In the genomic region with DNA sequence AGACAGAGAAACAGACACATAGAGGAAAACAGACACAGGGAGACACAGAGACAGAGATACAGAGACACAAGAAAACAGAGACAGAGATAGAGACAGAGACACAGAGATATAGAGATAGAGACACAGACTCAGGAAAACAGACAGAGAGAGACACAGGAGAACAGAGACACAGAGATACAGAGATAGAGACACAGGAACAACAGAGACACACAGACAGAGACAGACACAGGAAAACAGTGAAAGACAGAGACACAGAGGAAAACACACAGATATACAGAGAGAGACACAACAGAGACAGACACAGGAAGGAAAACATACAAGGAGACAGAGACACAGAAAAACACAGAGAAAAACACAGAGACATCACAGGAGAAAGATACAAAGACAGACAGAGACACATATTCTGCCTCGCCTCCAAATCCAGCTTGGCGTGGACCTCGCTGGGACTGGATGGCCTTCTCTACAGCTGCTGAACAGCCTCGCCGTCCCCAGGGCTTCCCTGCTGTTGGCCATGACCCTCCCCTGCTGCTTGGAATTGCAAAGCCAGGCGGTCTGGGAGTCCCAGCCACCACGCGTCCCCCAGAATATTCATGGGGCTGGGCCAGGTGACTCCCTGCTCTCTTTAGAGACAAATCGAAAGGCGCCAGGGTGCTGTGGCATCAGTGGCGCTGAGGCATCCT, we compare ENCODE assay signal across 24 cellular contexts. TPM values are rescaled to one million over a fixed set of nuclear protein-coding genes. Genes with fewer than 3 reads are reported as not detected.
A peak's percentile ranks its signal among the peaks of the same experiment; 100 is the strongest.
DNase-seq lines count a peak whose midpoint lies in the region; ATAC-seq, FAIRE-seq and TF ChIP-seq lines count a peak whose summit lies in the region.
"Had no signal": no experiment of that assay in that cellular context is flagged by ENCODE, and none has a peak within 500 bp of the region (broad histone marks: within the 10 kb centered on the region; RNA-seq: fewer than 3 reads in every experiment).

No MANE protein-coding gene starts in this region.

- no peak for TF ChIP-seq POLR2A in GM12891 (IDR thresholded peaks at IDR 0.05; ENCODE audit: low read depth, low read length)

- intact Hi-C loops in left ventricle myocardium inferior (cut with micrococcal nuclease): no loop called here
- intact Hi-C loops in Right ventricle myocardium superior (cut with DNase I): no loop called here
- intact Hi-C loops in kidney (cut with DNase I): no loop called here

- DNase-seq in T-helper 2 cell treated with Interferon-gamma antibody and Interleukin-4, amounts not matched to agents 5 μg/mL and 100 μg/mL, for 36 hours (ENCODE audit: low spot score): no peak
- DNase-seq in T-helper 2 cell: no peak
- DNase-seq in left ventricle myocardium inferior: peak; percentile 7
- no peak for DNase-seq in Right ventricle myocardium superior
- peak; percentile 56 for DNase-seq in kidney
- no peak for DNase-seq in HCEC 1CT
- DNase-seq in NCI-H1048 (lab: John Stamatoyannopoulos, UW): no peak
- DNase-seq in GM12891 (ENCODE audit: insufficient read length, low spot score): no peak
- DNase-seq: 8988T; activated B cell treated with CpG ODN at 0.5 μM for 24 hours; AML-193; colonic mucosa; EL; endodermal cell; H9; Karpas-422; NCI-H1930; NCI-H345; PC-3; stimulated activated CD4-positive, alpha-beta T cell treated with anti-CD3 and anti-CD28 coated beads, Interleukin-4, amount 100 ng/mL, for 1 hour; T-helper 9 cell; upper lobe of left lung had no signal

- TF ChIP-seq CTCF in left ventricle myocardium inferior (IDR thresholded peaks at IDR 0.05; ENCODE audit: borderline replicate concordance): no peak
- TF ChIP-seq CTCF in kidney (IDR thresholded peaks at IDR 0.05; ENCODE audit: borderline replicate concordance, extremely low read depth, insufficient read depth): no peak

- H3K27me3 ChIP-seq in left ventricle myocardium inferior (ENCODE audit: low read depth): peaks cover 78% of the 10 kb centered on the region
- H3K27me3 ChIP-seq: colonic mucosa had no signal

- H3K4me1 Mint-ChIP-seq in T-helper 2 cell treated with Interferon-gamma antibody and Interleukin-4, amounts not matched to agents 5 μg/mL and 100 μg/mL, for 36 hours (ENCODE audit: low read depth): peaks cover 16% of the 10 kb centered on the region
- H3K4me1 Mint-ChIP-seq: endodermal cell had no signal

- H3K4me3 ChIP-seq in left ventricle myocardium inferior: no peak overlapping the region
- no peak overlapping the region for H3K4me3 ChIP-seq in kidney (ENCODE audit: low read length in 2 of 2)
- H3K4me3 ChIP-seq: colonic mucosa, SJSA1, upper lobe of left lung had no signal

- peaks cover 37% of the 10 kb centered on the region for H3K27me3 Mint-ChIP-seq in T-helper 2 cell treated with Interferon-gamma antibody and Interleukin-4, amounts not matched to agents 5 μg/mL and 100 μg/mL, for 36 hours (ENCODE audit: low read depth)
- H3K27me3 Mint-ChIP-seq: activated B cell treated with CpG ODN at 0.5 μM for 24 hours had no signal

- no peaks in the 10 kb centered on the region for H3K36me3 ChIP-seq in left ventricle myocardium inferior
- H3K36me3 ChIP-seq in kidney (ENCODE audit: control insufficient read depth in 1 of 2, insufficient read depth in 2 of 2, low read length in 2 of 2): no peaks in the 10 kb centered on the region
- H3K36me3 ChIP-seq: colonic mucosa, SJSA1, upper lobe of left lung had no signal

- peak overlapping the region; percentile 27 for H3K27ac Mint-ChIP-seq in T-helper 2 cell treated with Interferon-gamma antibody and Interleukin-4, amounts not matched to agents 5 μg/mL and 100 μg/mL, for 36 hours
- H3K27ac Mint-ChIP-seq: activated B cell treated with CpG ODN at 0.5 μM for 24 hours, endodermal cell, H9, mesothelial cell of epicardium had no signal

- H3K36me3 Mint-ChIP-seq in T-helper 2 cell treated with Interferon-gamma antibody and Interleukin-4, amounts not matched to agents 5 μg/mL and 100 μg/mL, for 36 hours (ENCODE audit: low read depth): no peaks in the 10 kb centered on the region
- H3K36me3 Mint-ChIP-seq: mesothelial cell of epicardium had no signal

- ATAC-seq in Right ventricle myocardium superior (ENCODE audit: poor library complexity): no peak
- ATAC-seq: PC-3 had no signal

- peaks cover 9% of the 10 kb centered on the region for H3K4me1 ChIP-seq in left ventricle myocardium inferior
- no peaks in the 10 kb centered on the region for H3K4me1 ChIP-seq in kidney (ENCODE audit: control insufficient read depth in 1 of 2, insufficient read depth in 1 of 2, low read depth in 1 of 2, low read length in 2 of 2)
- H3K4me1 ChIP-seq: colonic mucosa had no signal

- no peak overlapping the region for H3K4me3 Mint-ChIP-seq in T-helper 2 cell treated with Interferon-gamma antibody and Interleukin-4, amounts not matched to agents 5 μg/mL and 100 μg/mL, for 36 hours
- H3K4me3 Mint-ChIP-seq: activated B cell treated with CpG ODN at 0.5 μM for 24 hours, endodermal cell, H9, mesothelial cell of epicardium had no signal

- no peak overlapping the region for H3K9ac ChIP-seq in kidney (ENCODE audit: low read length in 2 of 2)

- H3K27ac ChIP-seq in left ventricle myocardium inferior (replicated peaks) (no peak overlapping the region), kidney (ENCODE audit: low read depth in 2 of 2, low read length in 2 of 2) (no peak overlapping the region)
- H3K27ac ChIP-seq: colonic mucosa, SJSA1, upper lobe of left lung had no signal

- H3K9me3 ChIP-seq in left ventricle myocardium inferior (replicated peaks) (no peaks in the 10 kb centered on the region), kidney (ENCODE audit: control insufficient read depth in 1 of 2, low read length in 2 of 2) (no peaks in the 10 kb centered on the region)
- H3K9me3 ChIP-seq: colonic mucosa, SJSA1, upper lobe of left lung had no signal

- no peaks in the 10 kb centered on the region for H3K9me3 Mint-ChIP-seq in T-helper 2 cell treated with Interferon-gamma antibody and Interleukin-4, amounts not matched to agents 5 μg/mL and 100 μg/mL, for 36 hours
- H3K9me3 Mint-ChIP-seq: endodermal cell, H9 had no signal

- FAIRE-seq in kidney (lab: Jason Lieb, UNC): no peak
- FAIRE-seq in GM12891 (lab: Jason Lieb, UNC): no peak

TF ChIP-seq in GM12891, 5 proteins besides CTCF, POLR2A, EP300 and RAD21:
- TF ChIP-seq SPI1 (IDR thresholded peaks at IDR 0.05; ENCODE audit: low read depth, low read length): no peak
- no peak for TF ChIP-seq POU2F2 (IDR thresholded peaks at IDR 0.05; ENCODE audit: low read depth, low read length)
- no peak for TF ChIP-seq POLR2AphosphoS5 (IDR thresholded peaks at IDR 0.05; ENCODE audit: low read depth, low read length)
- no peak for TF ChIP-seq PAX5 (IDR thresholded peaks at IDR 0.05; ENCODE audit: insufficient read depth, low read length, severe bottlenecking)
- TF ChIP-seq TAF1 (IDR thresholded peaks at IDR 0.05; ENCODE audit: low read depth, low read length): no peak
TF ChIP-seq in GM12891: peak in this region for 0.

RNA-seq across cellular contexts. Expression of gene NTSR1, which starts 36.8 kb away (rescaled TPM):
- total RNA-seq in left ventricle myocardium inferior: not detected
- not detected for total RNA-seq in Right ventricle myocardium superior
- total RNA-seq in kidney: 0.09 TPM
- not detected for polyA plus RNA-seq in kidney (ENCODE audit: insufficient read depth, low read depth, low replicate concordance)
- not detected for polyA plus RNA-seq in GM12891 (2012; ENCODE audit: low read depth, missing spikeins)
- total RNA-seq: activated B cell treated with CpG ODN at 0.5 μM for 24 hours, SJSA1 had no signal

RNA-seq across cellular contexts. Expression of gene MRGBP, which starts 50.9 kb away (rescaled TPM):
- total RNA-seq in left ventricle myocardium inferior: 9.8 TPM
- total RNA-seq in Right ventricle myocardium superior: 10.2 TPM
- 7.6 TPM for total RNA-seq in kidney
- polyA plus RNA-seq in kidney (ENCODE audit: insufficient read depth, low read depth, low replicate concordance): 9.0 TPM
- polyA plus RNA-seq in GM12891 (2012; ENCODE audit: low read depth, missing spikeins): 8.8 TPM

RNA-seq across cellular contexts. Expression of gene OGFR, which starts 59.2 kb away (rescaled TPM):
- total RNA-seq in left ventricle myocardium inferior (19.2 TPM), Right ventricle myocardium superior (17.8 TPM), kidney (46.8 TPM)
- 33.7 TPM for polyA plus RNA-seq in kidney (ENCODE audit: insufficient read depth, low read depth, low replicate concordance)
- polyA plus RNA-seq in GM12891 (2012; ENCODE audit: low read depth, missing spikeins): 25.8 TPM

Comparison
In these comparisons a context has a peak if more than half of its experiments do, and no peak if none do; other contexts are left out.
1. DNase-seq: peak in left ventricle myocardium inferior (single experiment) and kidney (single experiment); none in T-helper 2 cell treated with Interferon-gamma antibody and Interleukin-4, amounts not matched to agents 5 μg/mL and 100 μg/mL, for 36 hours (single experiment), T-helper 2 cell (0 of 5), Right ventricle myocardium superior (single experiment), HCEC 1CT (single experiment), NCI-H1048 (single experiment) and GM12891 (single experiment).